Comparison of ENCODE assay signal across 20 cellular contexts in the genomic region with DNA sequence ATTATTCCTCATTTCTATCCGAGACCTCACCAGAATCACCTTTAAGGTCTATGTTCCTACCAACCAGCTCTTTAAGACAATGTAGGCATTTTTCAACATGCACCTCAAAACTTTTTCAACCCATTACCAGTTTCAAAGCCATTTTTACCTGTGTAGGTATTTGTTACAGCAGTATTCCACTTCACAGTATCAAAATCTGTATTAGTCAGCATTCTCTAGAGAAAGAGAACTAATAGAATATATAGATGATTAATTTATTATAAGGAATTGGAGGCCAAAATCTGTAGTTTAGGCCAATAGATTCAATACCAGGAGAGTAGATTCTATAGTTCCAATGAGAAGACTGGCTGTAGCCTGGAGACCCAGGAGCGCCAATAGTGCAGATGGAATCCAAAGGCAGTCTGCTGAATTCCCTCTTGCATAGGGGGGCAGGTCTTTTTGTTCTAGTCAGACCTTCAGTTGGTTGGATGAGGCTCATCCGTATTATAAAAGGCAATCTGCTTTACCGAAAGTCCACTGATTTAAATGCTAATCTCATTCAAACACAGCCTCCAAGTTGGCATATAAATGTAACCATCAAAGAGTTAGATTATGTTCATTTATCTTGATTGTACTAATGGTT.
DNase-seq lines count a peak whose midpoint lies in the region; ATAC-seq, FAIRE-seq and TF ChIP-seq lines count a peak whose summit lies in the region.
"Had no signal": no experiment of that assay in that cellular context is flagged by ENCODE, and none has a peak within 500 bp of the region (broad histone marks: within the 10 kb centered on the region; RNA-seq: fewer than 3 reads in every experiment).

No MANE protein-coding gene starts in this region.

- H2AFZ ChIP-seq in neural progenitor cell (replicated peaks), result no peak overlapping the region

- H3K4me3 ChIP-seq in HAP-1 (no peak overlapping the region), neural progenitor cell (no peak overlapping the region)
- H3K4me3 ChIP-seq: K562 had no signal

- H3K4me1 Mint-ChIP-seq in WTC11, result peaks cover 9% of the 10 kb centered on the region
- no peaks in the 10 kb centered on the region for H3K4me1 Mint-ChIP-seq in neural progenitor cell
- no peaks in the 10 kb centered on the region for H3K4me1 Mint-ChIP-seq in activated T-helper 17 cell treated with anti-CD3 and anti-CD28 coated beads, Interleukin-2, amount 50 U/mL, for 72 hours
- H3K4me1 Mint-ChIP-seq: CD4-positive, alpha-beta memory T cell had no signal

- POLR2A ChIA-PET in WTC11 (lab: Charles Lee), result no interaction called here

- H3K27me3 ChIP-seq in HAP-1 (ENCODE audit: low read depth) (no peaks in the 10 kb centered on the region), neural progenitor cell (no peaks in the 10 kb centered on the region)
- H3K27me3 ChIP-seq: BE2C had no signal

- no peaks in the 10 kb centered on the region for H3K36me3 Mint-ChIP-seq in WTC11
- no peaks in the 10 kb centered on the region for H3K36me3 Mint-ChIP-seq in neural progenitor cell
- H3K36me3 Mint-ChIP-seq in activated T-helper 17 cell treated with anti-CD3 and anti-CD28 coated beads, Interleukin-2, amount 50 U/mL, for 72 hours (ENCODE audit: low read depth), result no peaks in the 10 kb centered on the region
- H3K36me3 Mint-ChIP-seq: CD4-positive, alpha-beta memory T cell had no signal

- H3K9me3 Mint-ChIP-seq in WTC11, result no peaks in the 10 kb centered on the region
- H3K9me3 Mint-ChIP-seq in neural progenitor cell, result no peaks in the 10 kb centered on the region
- H3K9me3 Mint-ChIP-seq in activated T-helper 17 cell treated with anti-CD3 and anti-CD28 coated beads, Interleukin-2, amount 50 U/mL, for 72 hours, result peaks cover 6% of the 10 kb centered on the region
- H3K9me3 Mint-ChIP-seq: HFFc6 had no signal

- H3K4me3 Mint-ChIP-seq in WTC11, result no peak overlapping the region
- H3K4me3 Mint-ChIP-seq in neural progenitor cell, result no peak overlapping the region
- no peak overlapping the region for H3K4me3 Mint-ChIP-seq in activated T-helper 17 cell treated with anti-CD3 and anti-CD28 coated beads, Interleukin-2, amount 50 U/mL, for 72 hours
- H3K4me3 Mint-ChIP-seq: CD4-positive, alpha-beta memory T cell; HFFc6 had no signal

- peaks cover 15% of the 10 kb centered on the region for H3K4me1 ChIP-seq in HAP-1
- no peaks in the 10 kb centered on the region for H3K4me1 ChIP-seq in neural progenitor cell

- ATAC-seq in WTC11, result peak; percentile 83
- ATAC-seq in activated T-helper 17 cell treated with anti-CD3 and anti-CD28 coated beads, Interleukin-2, amount 50 U/mL, for 72 hours (replicated peaks), result no peak
- no peak for ATAC-seq in GM21528 (IDR thresholded peaks at IDR 0.05; ENCODE audit: low FRiP score, unreplicated experiment)
- ATAC-seq: K562 had no signal

- H4K20me1 ChIP-seq in neural progenitor cell (ENCODE audit: low read depth), result no peaks in the 10 kb centered on the region

- H3K27me3 Mint-ChIP-seq in WTC11 (ENCODE audit: low read depth) (no peaks in the 10 kb centered on the region), neural progenitor cell (ENCODE audit: insufficient read depth, low read depth) (no peaks in the 10 kb centered on the region)
- no peaks in the 10 kb centered on the region for H3K27me3 Mint-ChIP-seq in activated T-helper 17 cell treated with anti-CD3 and anti-CD28 coated beads, Interleukin-2, amount 50 U/mL, for 72 hours
- H3K27me3 Mint-ChIP-seq: CD4-positive, alpha-beta memory T cell had no signal

- FAIRE-seq in D721Med (lab: Jason Lieb, UNC), result peak; percentile 55
- FAIRE-seq: GM12891, GM19239, H54, K562 had no signal

- H3K4me2 ChIP-seq in neural progenitor cell, result no peak overlapping the region

- H3K9ac ChIP-seq in neural progenitor cell, result no peak overlapping the region

- H3K27ac ChIP-seq in neural progenitor cell, result no peak overlapping the region
- H3K27ac ChIP-seq: C4-2B, HL-60 had no signal

- H3K36me3 ChIP-seq in HAP-1 (replicated peaks), result no peaks in the 10 kb centered on the region
- H3K36me3 ChIP-seq in neural progenitor cell, result no peaks in the 10 kb centered on the region
- H3K36me3 ChIP-seq: BE2C had no signal

- H3K27ac Mint-ChIP-seq in WTC11 (no peak overlapping the region), neural progenitor cell (no peak overlapping the region)
- no peak overlapping the region for H3K27ac Mint-ChIP-seq in activated T-helper 17 cell treated with anti-CD3 and anti-CD28 coated beads, Interleukin-2, amount 50 U/mL, for 72 hours
- H3K27ac Mint-ChIP-seq: CD4-positive, alpha-beta memory T cell; HFFc6 had no signal

- no peak for TF ChIP-seq CTCF in D721Med (IDR thresholded peaks at IDR 0.05; ENCODE audit: insufficient read depth, missing control alignments)
- TF ChIP-seq CTCF in WTC11 (IDR thresholded peaks at IDR 0.05), result no peak
- no peak for TF ChIP-seq CTCF in neural progenitor cell (IDR thresholded peaks at IDR 0.05)

- in situ Hi-C loops in HAP-1 (cut with MboI; ENCODE audit: low sequenced_read_pairs), result no loop called here

- no peaks in the 10 kb centered on the region for H3F3A ChIP-seq in neural progenitor cell (ENCODE audit: low read depth)

- no peaks in the 10 kb centered on the region for H3K79me2 ChIP-seq in neural progenitor cell (ENCODE audit: low read depth)

- no peaks in the 10 kb centered on the region for H3K9me3 ChIP-seq in HAP-1
- no peaks in the 10 kb centered on the region for H3K9me3 ChIP-seq in neural progenitor cell (ENCODE audit: low read depth)
- H3K9me3 ChIP-seq: BE2C had no signal

- DNase-seq in D721Med (ENCODE audit: insufficient read length, low spot score) (no peak), HAP-1 (ENCODE audit: low spot score in 2 of 2) (peak; percentile 50 to 54), WTC11 (ENCODE audit: low spot score) (no peak), neural progenitor cell (ENCODE audit: low spot score) (peak; percentile 21), midbrain (lab: John Stamatoyannopoulos, UW) (no peak)
- DNase-seq: BE2C; CD4-positive, alpha-beta memory T cell; DMS153; DMS79 treated with DMSO at 0.1 percent for 48 hours; EL; HFFc6; Karpas-422 had no signal

- CTCF ChIA-PET in WTC11 (lab: Charles Lee), result no interaction called here

TF ChIP-seq in WTC11, 78 proteins besides CTCF, POLR2A, EP300 and RAD21:
- TF ChIP-seq, protein P1, sequence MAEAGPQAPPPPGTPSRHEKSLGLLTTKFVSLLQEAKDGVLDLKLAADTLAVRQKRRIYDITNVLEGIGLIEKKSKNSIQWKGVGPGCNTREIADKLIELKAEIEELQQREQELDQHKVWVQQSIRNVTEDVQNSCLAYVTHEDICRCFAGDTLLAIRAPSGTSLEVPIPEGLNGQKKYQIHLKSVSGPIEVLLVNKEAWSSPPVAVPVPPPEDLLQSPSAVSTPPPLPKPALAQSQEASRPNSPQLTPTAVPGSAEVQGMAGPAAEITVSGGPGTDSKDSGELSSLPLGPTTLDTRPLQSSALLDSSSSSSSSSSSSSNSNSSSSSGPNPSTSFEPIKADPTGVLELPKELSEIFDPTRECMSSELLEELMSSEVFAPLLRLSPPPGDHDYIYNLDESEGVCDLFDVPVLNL (CRISPR knock-in tag; IDR thresholded peaks at IDR 0.05; ENCODE audit: borderline replicate concordance, low read depth), result no peak
- TF ChIP-seq ZNF317 (CRISPR knock-in tag; IDR thresholded peaks at IDR 0.05; ENCODE audit: borderline replicate concordance, low read depth), result peak; percentile 59; the same call in 1 of the 2 replicates

Comparison
In these comparisons a context has a peak if more than half of its experiments do, and no peak if none do; other contexts are left out.
1. DNase-seq: peak in HAP-1 (2 of 2) and neural progenitor cell (single experiment); none in D721Med (single experiment), WTC11 (single experiment) and midbrain (single experiment).